1 cellular context compared by ENCODE assay signal in genomic region chr11:57249384-57250319, GRCh38.
TF ChIP-seq lines count a peak whose summit lies in the region.

No MANE protein-coding gene starts in this region.

TF ChIP-seq in H1, 55 proteins besides CTCF, POLR2A, EP300 and RAD21 (continued from another document):
- no peak for TF ChIP-seq SIN3A (conservative IDR thresholded peaks at IDR 0.05 in 1 of 2, IDR thresholded peaks at IDR 0.05 in 1 of 2; ENCODE audit: low read depth in 1 of 2, low read length in 2 of 2)
